23 cellular contexts compared by ENCODE assay signal in the genomic region with DNA sequence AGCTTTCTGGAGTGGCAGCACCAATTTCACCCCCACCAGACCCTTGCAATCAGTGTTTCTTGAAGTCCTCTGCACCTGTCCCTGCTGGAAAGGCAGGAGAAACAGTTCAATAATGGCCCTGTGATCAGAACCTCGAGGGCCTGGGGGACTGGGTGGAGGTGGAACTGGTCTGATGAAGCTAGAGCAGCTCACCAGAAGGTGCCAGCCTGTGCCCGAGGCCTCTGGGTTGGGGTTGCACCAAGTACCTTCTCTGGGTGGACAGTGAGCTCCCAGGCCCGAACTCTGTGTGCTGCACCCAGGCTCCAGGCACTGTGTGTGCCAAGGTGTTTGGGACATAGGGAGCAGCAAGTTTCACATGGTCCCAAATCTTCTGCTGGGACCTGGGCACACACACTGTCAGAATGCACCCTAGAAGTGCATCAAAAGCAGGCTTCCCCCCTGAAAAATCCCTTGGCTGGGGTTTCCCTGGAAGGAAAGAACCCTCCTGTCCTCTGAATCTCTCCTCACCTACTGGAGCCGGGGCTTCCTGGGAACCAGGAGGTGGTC. TPM values are rescaled to one million over a fixed set of nuclear protein-coding genes. Genes with fewer than 3 reads are reported as not detected.
"Had no signal": no experiment of that assay in that cellular context is flagged by ENCODE, and none has a peak within 500 bp of the region (broad histone marks: within the 10 kb centered on the region; RNA-seq: fewer than 3 reads in every experiment).

No MANE protein-coding gene starts in this region.

- ATAC-seq: HepG2 had no signal

- DNase-seq: IMR-90, Karpas-422, KG1, MG63, NCI-H1092, NCI-H1105 treated with DMSO at 0.1 percent for 48 hours, NCI-H1417 treated with DMSO at 0.1 percent for 48 hours, NCI-H146, NCI-H1694 treated with DMSO at 0.1 percent for 48 hours, NCI-H1930, NCI-H2081, NCI-H2107, NCI-H2227 treated with DMSO at 0.1 percent for 48 hours, NCI-H524, NCI-H526 treated with DMSO at 0.1 percent for 48 hours, NCI-H748 treated with DMSO at 0.1 percent for 48 hours, RPMI8226, SHP77, SK-N-SH had no signal

RNA-seq across cellular contexts. Expression of a gene that starts 17.3 kb away (rescaled TPM):
- total RNA-seq: HepG2, HT1080, IMR-90, NCI-H460, SK-MEL-5 had no signal
